In genomic region chr7:156430109-156430508, GRCh38 we compare ENCODE assay signal across 32 cellular contexts.
"Had no signal": no experiment of that assay in that cellular context is flagged by ENCODE, and none has a peak within 500 bp of the region (broad histone marks: within the 10 kb centered on the region; RNA-seq: fewer than 3 reads in every experiment).

No MANE protein-coding gene starts in this region.

- H3K4me3 ChIP-seq: left lung, lower lobe of right lung, neural progenitor cell, ovary, right atrium auricular region, right lobe of liver, smooth muscle cell, stomach, testis, thyroid gland, transverse colon, upper lobe of left lung, vagina had no signal

- H3K36me3 Mint-ChIP-seq: immature natural killer cell; mesothelial cell of epicardium; naive B cell; natural killer cell; neural progenitor cell; stimulated activated naive B cell treated with anti-CD40 and anti-IgM and Interleukin-4, amounts not matched to agents 10 μg/mL and 1 μg/mL and 100 μg/mL, for 72 hours had no signal

- H3K27me3 ChIP-seq: left lung, neural progenitor cell, ovary, right atrium auricular region, right lobe of liver, stomach, testis, thyroid gland, transverse colon, upper lobe of left lung, vagina had no signal

- H3K27ac ChIP-seq: left lung, lower lobe of right lung, neural progenitor cell, neutrophil, ovary, right atrium auricular region, right lobe of liver, stomach, testis, thyroid gland, transverse colon, upper lobe of left lung, vagina had no signal

- H3K27ac Mint-ChIP-seq: immature natural killer cell; mesothelial cell of epicardium; naive B cell; natural killer cell; nephron progenitor cell; neural progenitor cell; progenitor cell of endocrine pancreas; stimulated activated naive B cell treated with anti-CD40 and anti-IgM and Interleukin-4, amounts not matched to agents 10 μg/mL and 1 μg/mL and 100 μg/mL, for 72 hours had no signal

- DNase-seq: hypothalamus; immature natural killer cell; kidney; left colon; left lung; lower lobe of right lung; mammary epithelial cell; mesendoderm; naive B cell; natural killer cell; nephron progenitor cell; occipital lobe; ovary; right lobe of liver; stimulated activated CD4-positive, alpha-beta T cell treated with anti-CD3 and anti-CD28 coated beads, Interleukin-12 subunit alpha, Interleukin-12 subunit beta, amount 100 ng/mL, for 4 hours; stimulated activated CD4-positive, alpha-beta T cell treated with anti-CD3 and anti-CD28 coated beads, Interleukin-15, amount 100 ng/mL, for 24 hours; stimulated activated CD4-positive, alpha-beta T cell treated with anti-CD3 and anti-CD28 coated beads, Interleukin-2, amount 100 ng/mL, for 24 hours; stimulated activated CD4-positive, alpha-beta T cell treated with anti-CD3 and anti-CD28 coated beads, Interleukin-4, amount 100 ng/mL, for 1 hour; stimulated activated naive B cell treated with anti-CD40 and anti-IgM and Interleukin-4, amounts not matched to agents 10 μg/mL and 1 μg/mL and 100 μg/mL, for 72 hours; stimulated activated naive CD8-positive, alpha-beta T cell treated with anti-CD3 and anti-CD28 coated beads, Interleukin-15, Interleukin-2, amounts not matched to agents 100 U/mL and 50 U/mL, for 24 hours; stomach; testis; thyroid gland; transverse colon; upper lobe of left lung had no signal

- H3K36me3 ChIP-seq: left lung, lower lobe of right lung, neural progenitor cell, neutrophil, ovary, right atrium auricular region, right lobe of liver, stomach, thyroid gland, transverse colon, upper lobe of left lung, vagina had no signal

- H3K4me3 Mint-ChIP-seq: immature natural killer cell; mesothelial cell of epicardium; naive B cell; natural killer cell; nephron progenitor cell; neural progenitor cell; stimulated activated naive B cell treated with anti-CD40 and anti-IgM and Interleukin-4, amounts not matched to agents 10 μg/mL and 1 μg/mL and 100 μg/mL, for 72 hours had no signal

- H3K9me3 ChIP-seq: left lung, lower lobe of right lung, neutrophil, ovary, right atrium auricular region, right lobe of liver, stomach, testis, thyroid gland, transverse colon, upper lobe of left lung, vagina had no signal

- H3K9me3 Mint-ChIP-seq: mesothelial cell of epicardium; natural killer cell; nephron progenitor cell; neural progenitor cell; stimulated activated naive B cell treated with anti-CD40 and anti-IgM and Interleukin-4, amounts not matched to agents 10 μg/mL and 1 μg/mL and 100 μg/mL, for 72 hours had no signal

- H3K4me1 Mint-ChIP-seq: immature natural killer cell; mesothelial cell of epicardium; naive B cell; natural killer cell; neural progenitor cell; stimulated activated naive B cell treated with anti-CD40 and anti-IgM and Interleukin-4, amounts not matched to agents 10 μg/mL and 1 μg/mL and 100 μg/mL, for 72 hours had no signal

- H3K4me1 ChIP-seq: left lung, lower lobe of right lung, neural progenitor cell, right atrium auricular region, right lobe of liver, stomach, testis, thyroid gland, transverse colon, upper lobe of left lung, vagina had no signal
